ENCODE assay signal across 20 cellular contexts in the genomic region with DNA sequence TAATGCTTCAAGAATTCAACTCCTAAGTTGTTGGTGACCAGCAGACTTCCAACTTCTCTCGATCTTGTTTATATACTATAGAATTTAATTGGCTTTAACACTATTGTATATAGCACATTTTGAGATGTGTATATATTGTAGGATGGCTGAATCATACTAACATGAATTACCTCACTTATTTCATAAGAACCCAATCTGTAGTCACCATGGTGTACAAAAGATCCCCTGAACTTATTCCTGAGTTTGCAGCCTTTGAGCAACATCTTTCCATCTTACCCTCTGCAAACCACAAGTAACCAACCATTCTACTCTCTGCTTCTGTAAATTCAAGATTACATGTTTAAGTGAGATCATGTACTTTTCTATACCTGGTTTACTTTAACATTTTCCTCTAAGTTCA. TPM values are rescaled to one million over a fixed set of nuclear protein-coding genes. Genes with fewer than 3 reads are reported as not detected.
"Had no signal": no experiment of that assay in that cellular context is flagged by ENCODE, and none has a peak within 500 bp of the region (broad histone marks: within the 10 kb centered on the region; RNA-seq: fewer than 3 reads in every experiment).

No MANE protein-coding gene starts in this region.

- H3K4me3 ChIP-seq: MG63 had no signal

- FAIRE-seq: HepG2 had no signal

- H3K36me3 ChIP-seq: MG63 had no signal

- ATAC-seq: HepG2 had no signal

- H3K9me3 ChIP-seq: MG63, SK-N-SH had no signal

- DNase-seq: IMR-90, Karpas-422, KG1, MG63, NCI-H1436, NCI-H187, NCI-H2029, NCI-H2081 treated with DMSO at 0.1 percent for 48 hours, NCI-H2171, NCI-H226, NCI-H446, NCI-H510A, NCI-H524 treated with DMSO at 0.1 percent for 48 hours, NCI-H774, RPMI8226, SHP77, SK-N-SH had no signal

- H3K27me3 ChIP-seq: MG63 had no signal

RNA-seq across cellular contexts. Expression of a gene that starts 12.3 kb away (rescaled TPM):
- total RNA-seq: HepG2, HT1080, IMR-90, SK-MEL-5 had no signal
- polyA plus RNA-seq: HepG2, IMR-90, SK-N-SH had no signal
